32 cellular contexts compared by ENCODE assay signal in the genomic region with DNA sequence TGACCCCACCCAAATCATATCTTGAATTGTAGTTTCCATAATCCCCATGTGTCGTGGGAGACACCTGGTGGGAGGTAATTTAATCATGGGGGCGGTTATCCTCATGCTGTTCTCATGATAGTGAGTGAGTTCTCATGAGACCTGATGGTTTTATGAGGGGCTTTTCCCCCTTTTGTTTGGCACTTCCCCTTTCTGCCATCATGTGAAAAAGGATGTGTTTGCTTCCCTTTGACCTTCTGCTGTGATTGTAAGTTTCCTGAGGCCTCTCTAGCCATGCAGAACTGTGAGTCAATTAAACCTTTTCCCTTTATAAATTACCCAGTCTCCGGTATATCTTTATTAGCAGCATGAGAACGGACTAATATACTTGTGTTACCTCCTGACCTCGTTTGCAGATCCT.
"Had no signal": no experiment of that assay in that cellular context is flagged by ENCODE, and none has a peak within 500 bp of the region (broad histone marks: within the 10 kb centered on the region; RNA-seq: fewer than 3 reads in every experiment).

No MANE protein-coding gene starts in this region.

- H3K27me3 ChIP-seq: brain microvascular endothelial cell, Peyer's patch had no signal

- ATAC-seq: activated CD8-positive, alpha-beta memory T cell treated with anti-CD3 and anti-CD28 coated beads, Interleukin-2, amount 10 ng/mL, durations not matched to agents 7 days and 5 days; activated T-cell treated with anti-CD3 and anti-CD28 coated beads, Interleukin-2, amount 50 U/mL, for 72 hours; activated T-helper 17 cell treated with anti-CD3 and anti-CD28 coated beads, Interleukin-2, amount 50 U/mL, for 72 hours had no signal

- H3K4me3 Mint-ChIP-seq: activated CD4-positive, alpha-beta memory T cell treated with anti-CD3 and anti-CD28 coated beads, Interleukin-2, amount 10 ng/mL, durations not matched to agents 7 days and 5 days; activated CD8-positive, alpha-beta memory T cell treated with anti-CD3 and anti-CD28 coated beads, Interleukin-2, amount 10 ng/mL, durations not matched to agents 7 days and 5 days; activated naive CD8-positive, alpha-beta T cell treated with anti-CD3 and anti-CD28 coated beads for 36 hours; activated T-cell treated with anti-CD3 and anti-CD28 coated beads, Interleukin-2, amount 50 U/mL, for 72 hours; activated T-helper 17 cell treated with anti-CD3 and anti-CD28 coated beads, Interleukin-2, amount 50 U/mL, for 72 hours; central memory CD8-positive, alpha-beta T cell had no signal

- H3K4me1 ChIP-seq: Peyer's patch had no signal

- H3K9me3 ChIP-seq: Peyer's patch had no signal

- H3K36me3 Mint-ChIP-seq: activated CD8-positive, alpha-beta memory T cell treated with anti-CD3 and anti-CD28 coated beads, Interleukin-2, amount 10 ng/mL, durations not matched to agents 7 days and 5 days; activated naive CD8-positive, alpha-beta T cell treated with anti-CD3 and anti-CD28 coated beads for 36 hours had no signal

- H3K27ac ChIP-seq: brain microvascular endothelial cell, Peyer's patch, WERI-Rb-1 had no signal

- H3K9me3 Mint-ChIP-seq: activated CD4-positive, alpha-beta memory T cell treated with anti-CD3 and anti-CD28 coated beads, Interleukin-2, amount 10 ng/mL, durations not matched to agents 7 days and 5 days; activated naive CD8-positive, alpha-beta T cell treated with anti-CD3 and anti-CD28 coated beads for 36 hours had no signal

- H3K27ac Mint-ChIP-seq: activated CD4-positive, alpha-beta memory T cell treated with anti-CD3 and anti-CD28 coated beads, Interleukin-2, amount 10 ng/mL, durations not matched to agents 7 days and 5 days; activated CD8-positive, alpha-beta memory T cell treated with anti-CD3 and anti-CD28 coated beads, Interleukin-2, amount 10 ng/mL, durations not matched to agents 7 days and 5 days; activated naive CD8-positive, alpha-beta T cell treated with anti-CD3 and anti-CD28 coated beads for 36 hours; activated T-cell treated with anti-CD3 and anti-CD28 coated beads, Interleukin-2, amount 50 U/mL, for 72 hours; activated T-helper 17 cell treated with anti-CD3 and anti-CD28 coated beads, Interleukin-2, amount 50 U/mL, for 72 hours had no signal

- H3K27me3 Mint-ChIP-seq: activated CD4-positive, alpha-beta memory T cell treated with anti-CD3 and anti-CD28 coated beads, Interleukin-2, amount 10 ng/mL, durations not matched to agents 7 days and 5 days; activated CD8-positive, alpha-beta memory T cell treated with anti-CD3 and anti-CD28 coated beads, Interleukin-2, amount 10 ng/mL, durations not matched to agents 7 days and 5 days; activated naive CD8-positive, alpha-beta T cell treated with anti-CD3 and anti-CD28 coated beads for 36 hours; central memory CD8-positive, alpha-beta T cell had no signal

- DNase-seq: activated CD4-positive, alpha-beta memory T cell treated with anti-CD3 and anti-CD28 coated beads, Interleukin-2, amount 10 ng/mL, durations not matched to agents 7 days and 5 days; activated CD4-positive, alpha-beta T cell treated with anti-CD3 and anti-CD28 coated beads for 1 hour; activated CD4-positive, alpha-beta T cell treated with anti-CD3 and anti-CD28 coated beads for 48 hours; activated CD4-positive, CD25-positive, alpha-beta regulatory T cell; activated CD8-positive, alpha-beta memory T cell treated with anti-CD3 and anti-CD28 coated beads for 24 hours; activated CD8-positive, alpha-beta memory T cell treated with anti-CD3 and anti-CD28 coated beads, Interleukin-2, amount 10 ng/mL, durations not matched to agents 7 days and 5 days; activated CD8-positive, alpha-beta memory T cell treated with anti-CD3 and anti-CD28 coated beads, Interleukin-2, amount 50 U/mL, for 48 hours; activated effector memory CD4-positive, alpha-beta T cell treated with anti-CD3 and anti-CD28 coated beads, Interleukin-2, amount 50 U/mL, for 16 hours; activated naive CD4-positive, alpha-beta T cell; activated naive CD4-positive, alpha-beta T cell treated with anti-CD3 and anti-CD28 coated beads, Interleukin-2, amount 50 U/mL, for 16 hours; activated naive CD8-positive, alpha-beta T cell treated with anti-CD3 and anti-CD28 coated beads for 36 hours; activated T-cell treated with anti-CD3 and anti-CD28 coated beads, Interleukin-2, amount 50 U/mL, for 72 hours; amniotic stem cell; aorta; brain microvascular endothelial cell; NCI-H1092 treated with DMSO at 0.1 percent for 48 hours; NCI-H146; NCI-H187; NCI-H2029 treated with DMSO at 0.1 percent for 48 hours; NCI-H2107; NCI-H2171; NCI-H510A; Peyer's patch; RPMI8226; SIG-M5; SW 1271; T-helper 1 cell; T-helper 2 cell; T-helper 9 cell; WERI-Rb-1 had no signal

- H3K4me1 Mint-ChIP-seq: activated CD4-positive, alpha-beta memory T cell treated with anti-CD3 and anti-CD28 coated beads, Interleukin-2, amount 10 ng/mL, durations not matched to agents 7 days and 5 days; activated CD8-positive, alpha-beta memory T cell treated with anti-CD3 and anti-CD28 coated beads, Interleukin-2, amount 10 ng/mL, durations not matched to agents 7 days and 5 days; activated naive CD8-positive, alpha-beta T cell treated with anti-CD3 and anti-CD28 coated beads for 36 hours; activated T-helper 17 cell treated with anti-CD3 and anti-CD28 coated beads, Interleukin-2, amount 50 U/mL, for 72 hours; central memory CD8-positive, alpha-beta T cell had no signal

- H3K4me3 ChIP-seq: Peyer's patch had no signal

- H3K36me3 ChIP-seq: brain microvascular endothelial cell, Peyer's patch, WERI-Rb-1 had no signal
